In the genomic region with DNA sequence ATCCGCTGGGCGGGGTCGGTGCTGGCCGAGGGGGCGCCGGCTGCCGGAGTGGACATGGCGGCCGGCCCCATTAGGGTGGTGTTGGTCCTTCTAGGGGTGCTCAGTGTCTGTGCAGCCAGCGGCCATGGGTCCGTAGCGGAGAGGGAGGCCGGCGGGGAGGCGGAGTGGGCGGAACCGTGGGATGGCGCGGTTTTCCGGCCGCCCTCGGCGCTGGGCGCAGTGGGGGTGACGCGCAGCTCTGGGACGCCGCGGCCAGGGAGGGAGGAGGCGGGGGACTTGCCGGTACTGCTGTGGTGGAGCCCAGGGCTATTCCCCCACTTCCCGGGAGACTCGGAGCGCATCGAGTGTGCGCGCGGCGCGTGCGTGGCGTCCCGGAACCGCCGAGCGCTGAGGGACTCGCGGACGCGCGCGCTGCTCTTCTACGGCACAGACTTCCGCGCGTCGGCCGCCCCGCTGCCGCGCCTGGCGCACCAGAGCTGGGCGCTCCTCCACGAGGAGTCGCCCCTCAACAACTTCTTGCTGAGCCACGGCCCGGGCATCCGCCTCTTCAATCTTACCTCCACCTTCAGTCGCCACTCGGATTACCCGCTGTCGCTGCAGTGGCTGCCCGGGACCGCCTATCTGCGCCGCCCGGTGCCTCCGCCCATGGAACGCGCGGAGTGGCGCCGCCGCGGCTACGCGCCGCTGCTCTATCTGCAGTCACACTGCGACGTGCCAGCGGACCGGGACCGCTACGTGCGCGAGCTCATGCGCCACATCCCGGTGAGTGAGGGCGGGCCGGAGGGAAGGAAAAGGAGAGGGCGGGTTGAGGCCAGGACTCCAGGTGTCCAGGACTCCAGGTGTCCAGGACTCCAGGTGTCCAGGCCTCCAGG, we compare ENCODE assay signal across 1 cellular context.
TF ChIP-seq lines count a peak whose summit lies in the region.

No MANE protein-coding gene starts in this region.

TF ChIP-seq in SK-N-SH, 30 proteins besides CTCF, POLR2A, EP300 and RAD21 (continued from another document):
- TF ChIP-seq FOSL2 (IDR thresholded peaks at IDR 0.05; ENCODE audit: borderline replicate concordance, low read depth) (0 out of 2 replicates have a peak, but pooled peaks have one; percentile 1), TAF1 (IDR thresholded peaks at IDR 0.05; ENCODE audit: borderline replicate concordance, low read depth, low read length) (peak; percentile 56; the same call in 1 of the 2 replicates), SIN3A (IDR thresholded peaks at IDR 0.05; ENCODE audit: borderline replicate concordance, low read depth, low read length) (peak; percentile 86; the same call in 1 of the 2 replicates), RFX5 (IDR thresholded peaks at IDR 0.05; ENCODE audit: low read length) (no peak), MEF2A (IDR thresholded peaks at IDR 0.05; ENCODE audit: borderline replicate concordance, low read depth) (no peak), MXI1 (IDR thresholded peaks at IDR 0.05; ENCODE audit: low read depth, low read length) (peak; percentile 31), JUND (IDR thresholded peaks at IDR 0.05) (peak; percentile 48; the same call in 1 of the 2 replicates), POLR2AphosphoS5 (IDR thresholded peaks at IDR 0.05; ENCODE audit: low read depth, low read length) (peak; percentile 85), TEAD4 (IDR thresholded peaks at IDR 0.05; ENCODE audit: borderline replicate concordance, insufficient read depth) (0 out of 2 replicates have a peak, but pooled peaks have one; percentile 26), REST (IDR thresholded peaks at IDR 0.05; ENCODE audit: low read depth, low read length) (no peak), ELF1 (IDR thresholded peaks at IDR 0.05) (peak; percentile 54; the same call in 1 of the 2 replicates), CHD2 (IDR thresholded peaks at IDR 0.05; ENCODE audit: low read length, partially characterized antibody) (peak; percentile 51), NRF1 (IDR thresholded peaks at IDR 0.05; ENCODE audit: low read depth, low read length) (peak; percentile 45)
- TF ChIP-seq, protein P1, sequence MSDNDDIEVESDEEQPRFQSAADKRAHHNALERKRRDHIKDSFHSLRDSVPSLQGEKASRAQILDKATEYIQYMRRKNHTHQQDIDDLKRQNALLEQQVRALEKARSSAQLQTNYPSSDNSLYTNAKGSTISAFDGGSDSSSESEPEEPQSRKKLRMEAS (IDR thresholded peaks at IDR 0.05; ENCODE audit: low read depth), result no peak
- TF ChIP-seq, protein P2, sequence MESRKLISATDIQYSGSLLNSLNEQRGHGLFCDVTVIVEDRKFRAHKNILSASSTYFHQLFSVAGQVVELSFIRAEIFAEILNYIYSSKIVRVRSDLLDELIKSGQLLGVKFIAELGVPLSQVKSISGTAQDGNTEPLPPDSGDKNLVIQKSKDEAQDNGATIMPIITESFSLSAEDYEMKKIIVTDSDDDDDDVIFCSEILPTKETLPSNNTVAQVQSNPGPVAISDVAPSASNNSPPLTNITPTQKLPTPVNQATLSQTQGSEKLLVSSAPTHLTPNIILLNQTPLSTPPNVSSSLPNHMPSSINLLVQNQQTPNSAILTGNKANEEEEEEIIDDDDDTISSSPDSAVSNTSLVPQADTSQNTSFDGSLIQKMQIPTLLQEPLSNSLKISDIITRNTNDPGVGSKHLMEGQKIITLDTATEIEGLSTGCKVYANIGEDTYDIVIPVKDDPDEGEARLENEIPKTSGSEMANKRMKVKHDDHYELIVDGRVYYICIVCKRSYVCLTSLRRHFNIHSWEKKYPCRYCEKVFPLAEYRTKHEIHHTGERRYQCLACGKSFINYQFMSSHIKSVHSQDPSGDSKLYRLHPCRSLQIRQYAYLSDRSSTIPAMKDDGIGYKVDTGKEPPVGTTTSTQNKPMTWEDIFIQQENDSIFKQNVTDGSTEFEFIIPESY (IDR thresholded peaks at IDR 0.05; ENCODE audit: borderline replicate concordance, low read depth), result 0 out of 2 replicates have a peak, but pooled peaks have one; percentile 68
- TF ChIP-seq, protein P3, sequence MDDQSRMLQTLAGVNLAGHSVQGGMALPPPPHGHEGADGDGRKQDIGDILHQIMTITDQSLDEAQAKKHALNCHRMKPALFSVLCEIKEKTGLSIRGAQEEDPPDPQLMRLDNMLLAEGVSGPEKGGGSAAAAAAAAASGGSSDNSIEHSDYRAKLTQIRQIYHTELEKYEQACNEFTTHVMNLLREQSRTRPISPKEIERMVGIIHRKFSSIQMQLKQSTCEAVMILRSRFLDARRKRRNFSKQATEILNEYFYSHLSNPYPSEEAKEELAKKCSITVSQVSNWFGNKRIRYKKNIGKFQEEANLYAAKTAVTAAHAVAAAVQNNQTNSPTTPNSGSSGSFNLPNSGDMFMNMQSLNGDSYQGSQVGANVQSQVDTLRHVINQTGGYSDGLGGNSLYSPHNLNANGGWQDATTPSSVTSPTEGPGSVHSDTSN (IDR thresholded peaks at IDR 0.05), result peak; percentile 56
